In the genomic region with DNA sequence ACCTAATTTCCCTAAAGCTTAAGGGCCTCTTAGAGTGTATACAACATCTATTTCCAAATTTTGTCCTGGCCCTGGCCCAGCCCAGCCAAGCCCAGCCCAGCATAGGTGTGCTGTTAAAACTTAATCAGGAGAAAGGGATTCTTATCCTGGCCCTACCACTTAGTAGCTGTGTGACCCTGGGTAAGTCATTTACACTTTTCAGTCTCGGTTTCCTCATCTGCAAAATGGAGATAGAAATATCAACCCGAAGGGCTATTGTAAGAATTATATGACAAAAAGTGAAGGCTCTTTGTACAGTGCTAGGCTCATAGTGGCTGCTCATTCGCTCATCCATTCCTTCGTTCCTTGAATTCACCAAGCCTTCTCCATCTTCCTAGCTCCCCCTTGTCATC, we compare ENCODE assay signal across 8 cellular contexts. TPM values are rescaled to one million over a fixed set of nuclear protein-coding genes. Genes with fewer than 3 reads are reported as not detected.
DNase-seq lines count a peak whose midpoint lies in the region; ATAC-seq, FAIRE-seq and TF ChIP-seq lines count a peak whose summit lies in the region.

No MANE protein-coding gene starts in this region.

- TF ChIP-seq POLR2A in HepG2 (IDR thresholded peaks at IDR 0.05; ENCODE audit: insufficient read depth in 1 of 2, low read depth in 2 of 2, low read length in 2 of 2), result no peak
- TF ChIP-seq POLR2A in GM18505 (IDR thresholded peaks at IDR 0.05; ENCODE audit: borderline replicate concordance, extremely low read depth, insufficient read depth, insufficient read length), result no peak

- H3K9me3 ChIP-seq in astrocyte (ENCODE audit: insufficient read depth, low read depth, low read length) (no peaks in the 10 kb centered on the region), HepG2 (ENCODE audit: low read length) (no peaks in the 10 kb centered on the region), tibial artery (no peaks in the 10 kb centered on the region)

- WGBS in HepG2 (ENCODE audit: low lambda C conversion rate), result 4% methylated on average over 4 of the region's 4 CpGs

- H3K36me3 ChIP-seq in astrocyte (ENCODE audit: insufficient read depth, low read length) (peaks cover 10% of the 10 kb centered on the region), HepG2 (replicated peaks in 1 of 2; ENCODE audit: control insufficient read depth in 1 of 2, insufficient read depth in 2 of 2, low read length in 2 of 2) (peaks cover 3 to 21% of the 10 kb centered on the region in 2 experiments), tibial artery (peaks cover 0 to 22% (median 5%) of the 10 kb centered on the region in 3 donors)

- no peaks in the 10 kb centered on the region for H3K27me3 Mint-ChIP-seq in activated T-cell treated with anti-CD3 and anti-CD28 coated beads, Interleukin-2, amount 50 U/mL, for 4 hours (ENCODE audit: low read depth)
- H3K27me3 Mint-ChIP-seq in astrocyte (ENCODE audit: low read depth, unreplicated experiment), result no peaks in the 10 kb centered on the region

- peaks cover 17% of the 10 kb centered on the region for H3K4me1 Mint-ChIP-seq in activated T-cell treated with anti-CD3 and anti-CD28 coated beads, Interleukin-2, amount 50 U/mL, for 4 hours (ENCODE audit: low read depth)
- peaks cover 14% of the 10 kb centered on the region for H3K4me1 Mint-ChIP-seq in astrocyte (ENCODE audit: low read depth, unreplicated experiment)

- H2AFZ ChIP-seq in astrocyte (ENCODE audit: low read depth, low read length) (peak overlapping the region; percentile 75), HepG2 (ENCODE audit: low read length) (peak overlapping the region; percentile 67)

- no peak for TF ChIP-seq RAD21 in HepG2 (CRISPR knock-in tag; IDR thresholded peaks at IDR 0.05)

- H3K9me3 Mint-ChIP-seq in activated T-cell treated with anti-CD3 and anti-CD28 coated beads, Interleukin-2, amount 50 U/mL, for 4 hours, result no peaks in the 10 kb centered on the region
- no peaks in the 10 kb centered on the region for H3K9me3 Mint-ChIP-seq in astrocyte (ENCODE audit: unreplicated experiment)

- no peaks in the 10 kb centered on the region for H3K4me1 ChIP-seq in astrocyte (ENCODE audit: insufficient read depth, low read length)
- H3K4me1 ChIP-seq in HepG2 (ENCODE audit: insufficient read depth, low read length), result peaks cover 30% of the 10 kb centered on the region
- H3K4me1 ChIP-seq in tibial artery, result peaks cover 0 to 21% (median 12%) of the 10 kb centered on the region in 4 donors

- peak overlapping the region; percentile 72 for H3K27ac Mint-ChIP-seq in astrocyte (ENCODE audit: unreplicated experiment)

- TF ChIP-seq CTCF in astrocyte (IDR thresholded peaks at IDR 0.05; ENCODE audit: insufficient read depth, low read depth, low read length), result no peak
- no peak for TF ChIP-seq CTCF in HepG2 (CRISPR knock-in tag; IDR thresholded peaks at IDR 0.05)
- no peak for TF ChIP-seq CTCF in tibial artery (IDR thresholded peaks at IDR 0.05)

- H3K27me3 ChIP-seq in astrocyte (ENCODE audit: insufficient read depth, low read length) (no peaks in the 10 kb centered on the region), HepG2 (ENCODE audit: control insufficient read depth in 1 of 2, insufficient read depth in 2 of 2, low read length in 2 of 2) (no peaks in the 10 kb centered on the region; a peak in 1 of 5 replicates), tibial artery (no peaks in the 10 kb centered on the region)

- ATAC-seq in activated T-cell treated with anti-CD3 and anti-CD28 coated beads, Interleukin-2, amount 50 U/mL, for 4 hours, result no peak
- ATAC-seq in HepG2, result no peak
- ATAC-seq in GM18505 (IDR thresholded peaks at IDR 0.05; ENCODE audit: unreplicated experiment), result no peak
- ATAC-seq in HG03175 (IDR thresholded peaks at IDR 0.05; ENCODE audit: unreplicated experiment), result no peak

- H3K79me2 ChIP-seq in astrocyte (ENCODE audit: insufficient read depth, low read length) (peaks cover 36% of the 10 kb centered on the region), HepG2 (ENCODE audit: insufficient read depth, low read length) (peaks cover 43% of the 10 kb centered on the region)

- intact Hi-C loops in HepG2 (cut with micrococcal nuclease; ENCODE audit: unreplicated experiment) (no loop called here), tibial artery (cut with DNase I; ENCODE audit: low total_unique reads) (loop anchor here (5.0 kb wide), 1 partner anchor 322 kb away; a partner anchor contains a TSS)

- DNase-seq in activated T-cell treated with anti-CD3 and anti-CD28 coated beads, Interleukin-2, amount 50 U/mL, for 4 hours, result no peak
- DNase-seq in activated T-cell treated with anti-CD3 and anti-CD28 coated beads, Interleukin-2, amount 50 U/mL, for 48 hours, result no peak
- no peak for DNase-seq in astrocyte (ENCODE audit: low read depth)
- no peak for DNase-seq in HepG2 (ENCODE audit: low spot score)
- DNase-seq in tibial artery, result no peak
- DNase-seq in T-helper 9 cell, result no peak

- POLR2A ChIA-PET in HepG2 (lab: Yijun Ruan, JAX), result interaction anchor here (0.9 to 3.3 kb wide), 13 partner anchors 9 to 534 kb away, joined by 3 to 36 read pairs (median 4); a partner anchor contains a TSS

- H4K20me1 ChIP-seq in astrocyte (ENCODE audit: insufficient read depth, low read length) (no peaks in the 10 kb centered on the region), HepG2 (ENCODE audit: insufficient read depth, low read length) (no peaks in the 10 kb centered on the region)

- H3K27ac ChIP-seq in astrocyte (ENCODE audit: low read depth, low read length) (peak overlapping the region; percentile 81), HepG2 (ENCODE audit: extremely low read length, insufficient read depth, low read length) (peak overlapping the region; percentile 89), tibial artery (peak overlapping the region; percentile 81 to 86)

- FAIRE-seq in astrocyte (lab: Jason Lieb, UNC), result no peak
- no peak for FAIRE-seq in HepG2 (lab: Jason Lieb, UNC)

- H3K9ac ChIP-seq in astrocyte (ENCODE audit: low read length) (peak overlapping the region; percentile 88), HepG2 (ENCODE audit: insufficient read depth, low read depth, low read length) (peak overlapping the region; percentile 89)

- in situ Hi-C loops in HepG2 (cut with HindIII; ENCODE audit: extremely low pct_ligation_motif_present, low pct_unique_long_range_greater_than_20kb), result no loop called here

- H3K4me2 ChIP-seq in astrocyte (ENCODE audit: low read length) (peak overlapping the region; percentile 91), HepG2 (ENCODE audit: low read depth, low read length) (peak overlapping the region; percentile 88)

- H3K4me3 ChIP-seq in astrocyte (ENCODE audit: insufficient read depth, low read depth, low read length) (peak overlapping the region; percentile 87), HepG2 (replicated peaks in 1 of 3; ENCODE audit: insufficient read depth in 1 of 3, low read depth in 2 of 3, low read length in 3 of 3) (peak overlapping the region; percentile 85 to 96 (median 94)), tibial artery (peak overlapping the region; percentile 89 to 90)

- no peak for TF ChIP-seq EP300 in HepG2 (IDR thresholded peaks at IDR 0.05; ENCODE audit: low read depth in 2 of 2, low read length in 2 of 2)
- TF ChIP-seq EP300 in HepG2 (CRISPR knock-in tag; IDR thresholded peaks at IDR 0.05; ENCODE audit: borderline replicate concordance), result no peak

- BruUV-seq in HepG2 (replicated peaks; lab: Mats Ljungman, UMichigan), result TSS peak; percentile 77

- peak overlapping the region; percentile 91 for H3K4me3 Mint-ChIP-seq in activated T-cell treated with anti-CD3 and anti-CD28 coated beads, Interleukin-2, amount 50 U/mL, for 4 hours
- H3K4me3 Mint-ChIP-seq in astrocyte (ENCODE audit: unreplicated experiment), result peak overlapping the region; percentile 100

- CTCF ChIA-PET in HepG2 (lab: Yijun Ruan, JAX; ENCODE audit: low intra/inter-chr PET ratio, low total read pairs), result no interaction called here

- H3K36me3 Mint-ChIP-seq in activated T-cell treated with anti-CD3 and anti-CD28 coated beads, Interleukin-2, amount 50 U/mL, for 4 hours (ENCODE audit: insufficient read depth), result peaks cover 4% of the 10 kb centered on the region
- H3K36me3 Mint-ChIP-seq in astrocyte (ENCODE audit: low read depth, unreplicated experiment), result peaks cover 2% of the 10 kb centered on the region

RNA-seq across cellular contexts. Expression of a gene that starts 0.4 kb away (rescaled TPM):
- total RNA-seq in activated T-cell treated with anti-CD3 and anti-CD28 coated beads, Interleukin-2, amount 50 U/mL, for 4 hours, result 10 to 100 TPM; 14.9 to 16.8 (median 15.9) TPM
- total RNA-seq in astrocyte (22.2 and 23.1 TPM in 2 replicates), HepG2 (2016; rRNA removed; fragmentation: Illumina TruSeq; extraction: Trizol) (21.5 and 27.3 TPM in 2 replicates)
- total RNA-seq in HepG2 (2016; cell fraction: cytosol; rRNA removed; fragmentation: Illumina TruSeq; extraction: Trizol; ENCODE audit: low read depth), result 16.0 and 22.3 TPM in 2 replicates
- 21.0 and 26.7 TPM in 2 replicates for total RNA-seq in HepG2 (2016; cell fraction: insoluble cytoplasmic fraction; rRNA removed; fragmentation: Illumina TruSeq; extraction: Trizol)
- 22.9 and 30.8 TPM in 2 replicates for total RNA-seq in HepG2 (2016; cell fraction: membrane; rRNA removed; fragmentation: Illumina TruSeq; extraction: Trizol)
- total RNA-seq in HepG2 (2016; cell fraction: nucleus; rRNA removed; fragmentation: Illumina TruSeq; extraction: Trizol), result 20.8 and 22.6 TPM in 2 replicates
- polyA plus RNA-seq in HepG2 (2011; rRNA removed), result 32.3 and 34.7 TPM in 2 replicates
- polyA plus RNA-seq in HepG2 (2011; cell fraction: cytosol; rRNA removed), result 26.1 and 37.7 TPM in 2 replicates
- polyA plus RNA-seq in HepG2 (2011; cell fraction: nucleus; rRNA removed), result 5.1 and 9.0 TPM in 2 replicates
- 25.0 and 31.3 TPM in 2 replicates for polyA plus RNA-seq in HepG2 (2012)
- 30.9 and 48.9 TPM in 2 replicates for polyA plus RNA-seq in HepG2 (2016; cell fraction: cytosol; fragmentation: Illumina TruSeq; extraction: Trizol; ENCODE audit: low read depth)
- 45.2 and 45.6 TPM in 2 replicates for polyA plus RNA-seq in HepG2 (2016; cell fraction: insoluble cytoplasmic fraction; fragmentation: Illumina TruSeq; extraction: Trizol; ENCODE audit: low read depth)
- 42.1 and 53.5 TPM in 2 replicates for polyA plus RNA-seq in HepG2 (2016; cell fraction: membrane; fragmentation: Illumina TruSeq; extraction: Trizol; ENCODE audit: low read depth)
- polyA plus RNA-seq in HepG2 (2016; cell fraction: nucleus; fragmentation: Illumina TruSeq; extraction: Trizol; ENCODE audit: insufficient read depth, low read depth), result 59.5 and 64.5 TPM in 2 replicates
- polyA minus RNA-seq in HepG2 (2011; rRNA and poly(A)+ RNA removed; ENCODE audit: low replicate concordance), result 20.1 and 27.6 TPM in 2 replicates
- polyA minus RNA-seq in HepG2 (2011; cell fraction: cytosol; rRNA and poly(A)+ RNA removed), result 7.5 and 9.6 TPM in 2 replicates
- polyA minus RNA-seq in HepG2 (2011; cell fraction: nucleus; rRNA and poly(A)+ RNA removed), result 7.2 and 9.6 TPM in 2 replicates

RNA-seq across cellular contexts. Expression of a gene that starts 0.8 kb away (rescaled TPM):
- total RNA-seq in activated T-cell treated with anti-CD3 and anti-CD28 coated beads, Interleukin-2, amount 50 U/mL, for 4 hours, result 10 to 100 TPM; 21.1 to 25.0 (median 21.1) TPM
- 24.0 and 27.9 TPM in 2 replicates for total RNA-seq in astrocyte
- 18.8 and 22.0 TPM in 2 replicates for total RNA-seq in HepG2 (2016; rRNA removed; fragmentation: Illumina TruSeq; extraction: Trizol)
- 11.0 and 13.0 TPM in 2 replicates for total RNA-seq in HepG2 (2016; cell fraction: cytosol; rRNA removed; fragmentation: Illumina TruSeq; extraction: Trizol; ENCODE audit: low read depth)
- 18.4 and 19.9 TPM in 2 replicates for total RNA-seq in HepG2 (2016; cell fraction: insoluble cytoplasmic fraction; rRNA removed; fragmentation: Illumina TruSeq; extraction: Trizol)
- 15.7 and 19.1 TPM in 2 replicates for total RNA-seq in HepG2 (2016; cell fraction: membrane; rRNA removed; fragmentation: Illumina TruSeq; extraction: Trizol)
- 48.7 and 50.9 TPM in 2 replicates for total RNA-seq in HepG2 (2016; cell fraction: nucleus; rRNA removed; fragmentation: Illumina TruSeq; extraction: Trizol)
- polyA plus RNA-seq in HepG2 (2011; rRNA removed), result 9.5 and 11.8 TPM in 2 replicates
- polyA plus RNA-seq in HepG2 (2011; cell fraction: cytosol; rRNA removed), result 7.3 and 8.3 TPM in 2 replicates
- polyA plus RNA-seq in HepG2 (2011; cell fraction: nucleus; rRNA removed), result 11.3 and 11.7 TPM in 2 replicates
- polyA plus RNA-seq in HepG2 (2012), result 10.1 and 11.0 TPM in 2 replicates
- polyA plus RNA-seq in HepG2 (2016; cell fraction: cytosol; fragmentation: Illumina TruSeq; extraction: Trizol; ENCODE audit: low read depth), result 5.1 and 5.9 TPM in 2 replicates
- polyA plus RNA-seq in HepG2 (2016; cell fraction: insoluble cytoplasmic fraction; fragmentation: Illumina TruSeq; extraction: Trizol; ENCODE audit: low read depth), result 23.6 and 26.9 TPM in 2 replicates
- 15.3 and 15.6 TPM in 2 replicates for polyA plus RNA-seq in HepG2 (2016; cell fraction: membrane; fragmentation: Illumina TruSeq; extraction: Trizol; ENCODE audit: low read depth)
- 18.3 and 22.1 TPM in 2 replicates for polyA plus RNA-seq in HepG2 (2016; cell fraction: nucleus; fragmentation: Illumina TruSeq; extraction: Trizol; ENCODE audit: insufficient read depth, low read depth)
- polyA minus RNA-seq in HepG2 (2011; rRNA and poly(A)+ RNA removed; ENCODE audit: low replicate concordance), result 29.7 and 74.9 TPM in 2 replicates
- polyA minus RNA-seq in HepG2 (2011; cell fraction: cytosol; rRNA and poly(A)+ RNA removed), result 13.5 and 18.4 TPM in 2 replicates
- 88.6 and 109 TPM in 2 replicates for polyA minus RNA-seq in HepG2 (2011; cell fraction: nucleus; rRNA and poly(A)+ RNA removed)
